ENCODE assay signal across 8 cellular contexts in the genomic region with DNA sequence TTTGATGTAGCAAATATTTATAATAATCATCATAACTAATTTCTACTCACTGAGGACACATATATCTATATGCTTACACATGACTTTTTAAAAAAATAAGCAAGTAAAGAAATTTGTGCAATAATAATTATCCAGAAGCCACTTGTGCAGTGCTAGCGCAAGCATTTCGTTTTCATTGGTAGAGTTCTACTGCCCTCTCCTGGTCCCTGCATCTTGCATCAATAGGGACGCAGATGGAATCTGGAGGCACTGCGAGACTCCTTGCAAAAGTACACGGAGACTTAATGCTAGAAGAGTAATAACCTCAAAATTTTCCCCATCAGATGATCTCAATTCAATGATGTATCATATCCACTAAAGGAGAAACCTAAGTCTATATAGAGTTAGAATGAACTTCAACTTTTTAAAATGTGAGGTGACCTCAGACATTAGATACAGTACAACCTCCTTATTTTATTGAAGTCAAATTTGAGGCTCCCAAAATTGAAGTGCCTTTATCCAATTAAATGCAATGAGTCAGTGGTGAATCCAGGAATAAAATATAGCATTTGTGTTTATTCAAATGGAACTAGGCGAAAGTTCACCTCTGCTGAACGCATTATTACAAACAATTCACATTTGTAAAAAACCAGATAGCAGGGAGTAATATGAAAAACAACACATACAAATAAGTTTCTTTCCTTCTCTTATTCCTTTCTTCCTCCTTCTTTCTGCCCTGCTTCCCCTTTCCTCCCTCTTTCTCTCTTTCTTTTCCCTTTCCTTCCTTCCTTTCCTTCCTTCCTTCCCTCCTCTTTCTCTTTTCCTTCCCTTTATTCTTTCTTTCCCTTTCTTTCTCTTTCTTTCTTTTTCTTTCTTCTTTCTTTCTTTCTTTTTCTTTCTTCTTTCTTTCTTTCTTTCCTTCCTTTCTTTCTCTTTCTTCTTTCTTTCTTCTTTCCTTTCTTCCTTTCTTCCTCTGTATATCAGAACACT.
DNase-seq lines count a peak whose midpoint lies in the region; ATAC-seq and TF ChIP-seq lines count a peak whose summit lies in the region.

No MANE protein-coding gene starts in this region.

- TF ChIP-seq CTCF in HFFc6 (IDR thresholded peaks at IDR 0.05) (peak; percentile 92), astrocyte of the spinal cord (IDR thresholded peaks at IDR 0.05; ENCODE audit: low read depth, low read length) (peak; percentile 87)

- no CpG with 5 or more reads among the region's 7 CpGs for WGBS in iPS DF 6.9 (ENCODE audit: insufficient coverage, insufficient read length)

- no peak overlapping the region for H3K27ac Mint-ChIP-seq in HFFc6

- H3K4me3 ChIP-seq in SK-N-MC = no peak overlapping the region
- H3K4me3 ChIP-seq in astrocyte of the spinal cord (ENCODE audit: low read depth, low read length) = no peak overlapping the region
- no peak overlapping the region for H3K4me3 ChIP-seq in iPS DF 6.9 (ENCODE audit: low read length)

- H3K27ac ChIP-seq in SK-N-MC = no peak overlapping the region
- H3K27ac ChIP-seq in iPS DF 6.9 (ENCODE audit: low read length) = no peak overlapping the region

- peak; percentile 89 for ATAC-seq in Right ventricle myocardium inferior

- in situ Hi-C loops in astrocyte of the spinal cord (cut with HindIII; ENCODE audit: low sequenced_read_pairs) = no loop called here

- no peaks in the 10 kb centered on the region for H3K4me1 ChIP-seq in iPS DF 6.9 (ENCODE audit: control insufficient read depth, insufficient read depth, low read length)

- peaks cover 18% of the 10 kb centered on the region for H3K4me1 Mint-ChIP-seq in HFFc6 (ENCODE audit: low read depth)

- no peak overlapping the region for H3K4me3 Mint-ChIP-seq in HFFc6

- DNase-seq in Right ventricle myocardium inferior (ENCODE audit: missing footprints) = no peak
- DNase-seq in cardiac septum (ENCODE audit: low spot score) = no peak
- peak; percentile 72 for DNase-seq in HFFc6
- DNase-seq in MV-4-11 (lab: John Stamatoyannopoulos, UW) = peak; percentile 57
- DNase-seq in SK-N-MC (ENCODE audit: low read depth, low spot score) = peak; percentile 82
- peak; percentile 90 for DNase-seq in astrocyte of the spinal cord (ENCODE audit: low read depth, low spot score)
- peak; percentile 37 for DNase-seq in iPS DF 6.9 (ENCODE audit: low read depth, low spot score)
- DNase-seq in smooth muscle cell of the brain vasculature (ENCODE audit: low read depth, low spot score) = peak; percentile 72

- no peaks in the 10 kb centered on the region for H3K9me3 ChIP-seq in SK-N-MC (ENCODE audit: low read depth, low read length)
- H3K9me3 ChIP-seq in iPS DF 6.9 (ENCODE audit: control insufficient read depth, insufficient read depth, low read length) = no peaks in the 10 kb centered on the region

- intact Hi-C loops in Right ventricle myocardium inferior (cut with DNase I) (loop anchor here (2.0 to 5.0 kb wide), 2 partner anchors 490 to 1160 kb away; no protein-coding TSS in a partner anchor), cardiac septum (cut with DNase I) (no loop called here)

- H3K27me3 ChIP-seq in iPS DF 6.9 (ENCODE audit: control insufficient read depth, insufficient read depth, low read length) = no peaks in the 10 kb centered on the region

- no peak overlapping the region for H3K9ac ChIP-seq in SK-N-MC (ENCODE audit: insufficient read length)

- H3K36me3 ChIP-seq in SK-N-MC (ENCODE audit: insufficient read depth, low read length) (no peaks in the 10 kb centered on the region), iPS DF 6.9 (ENCODE audit: control insufficient read depth, insufficient read depth, low read length) (no peaks in the 10 kb centered on the region)

- H3K27me3 Mint-ChIP-seq in HFFc6 (ENCODE audit: insufficient read depth) = no peaks in the 10 kb centered on the region

- H3K36me3 Mint-ChIP-seq in HFFc6 (ENCODE audit: low read depth) = no peaks in the 10 kb centered on the region

- no peaks in the 10 kb centered on the region for H3K9me3 Mint-ChIP-seq in HFFc6

Comparison
In these comparisons a context has a peak if more than half of its experiments do, and no peak if none do; other contexts are left out.
1. DNase-seq: peak in HFFc6 (single experiment), MV-4-11 (single experiment), SK-N-MC (single experiment), astrocyte of the spinal cord (single experiment), iPS DF 6.9 (single experiment) and smooth muscle cell of the brain vasculature (single experiment); none in Right ventricle myocardium inferior (single experiment) and cardiac septum (single experiment).